ENCODE assay signal across 10 cellular contexts in genomic region chr11:6387811-6388599, GRCh38. TPM values are rescaled to one million over a fixed set of nuclear protein-coding genes. Genes with fewer than 3 reads are reported as not detected.
DNase-seq lines count a peak whose midpoint lies in the region; ATAC-seq and TF ChIP-seq lines count a peak whose summit lies in the region.
"Had no signal": no experiment of that assay in that cellular context is flagged by ENCODE, and none has a peak within 500 bp of the region (broad histone marks: within the 10 kb centered on the region; RNA-seq: fewer than 3 reads in every experiment).

No MANE protein-coding gene starts in this region.

- no peak for TF ChIP-seq POLR2A in body of pancreas (IDR thresholded peaks at IDR 0.05)

- no peak overlapping the region for H3K4me3 Mint-ChIP-seq in GM23338

- 45 to 56% methylated on average over 12 of the region's 12 CpGs for WGBS in body of pancreas, 2 donors
- 43% methylated on average over 12 of the region's 12 CpGs for WGBS in smooth muscle cell (ENCODE audit: low lambda C conversion rate)

- H3K36me3 ChIP-seq in GM23338 (ENCODE audit: insufficient read depth) = no peaks in the 10 kb centered on the region
- H3K36me3 ChIP-seq in body of pancreas (replicated peaks in 1 of 2; ENCODE audit: insufficient read depth in 1 of 2, low read depth in 2 of 2) = no peaks in the 10 kb centered on the region
- H3K36me3 ChIP-seq in smooth muscle cell (ENCODE audit: low read depth) = no peaks in the 10 kb centered on the region
- peaks cover 3% of the 10 kb centered on the region for H3K36me3 ChIP-seq in left ventricle myocardium inferior

- H3K9me2 ChIP-seq in GM23338 (ENCODE audit: insufficient read depth) = no peaks in the 10 kb centered on the region; the same call in 1 of the 2 replicates

- no peaks in the 10 kb centered on the region for H3K36me3 Mint-ChIP-seq in GM23338 (ENCODE audit: low read depth)

- H3K4me1 Mint-ChIP-seq in GM23338 = peaks cover 33% of the 10 kb centered on the region

- peaks cover 17% of the 10 kb centered on the region for H3K27me3 Mint-ChIP-seq in GM23338 (ENCODE audit: insufficient read depth, low read depth, poor library complexity)

- H4K20me1 ChIP-seq in GM23338 (replicated peaks; ENCODE audit: insufficient read depth) = no peaks in the 10 kb centered on the region
- H4K20me1 ChIP-seq in smooth muscle cell (ENCODE audit: low read depth) = no peaks in the 10 kb centered on the region

- H3K4me2 ChIP-seq in GM23338 (0 out of 2 replicates have a peak overlapping the region, but pooled peaks have one; percentile 15), smooth muscle cell (no peak overlapping the region)

- no peak overlapping the region for H3K27ac ChIP-seq in GM23338 (ENCODE audit: low read depth)
- H3K27ac ChIP-seq in body of pancreas = peak overlapping the region; percentile 55 to 97 (median 93)
- H3K27ac ChIP-seq in smooth muscle cell (ENCODE audit: low read depth) = peak overlapping the region; percentile 89
- no peak overlapping the region for H3K27ac ChIP-seq in left ventricle myocardium inferior (replicated peaks)

- ATAC-seq in GM23338 (no peak), body of pancreas (no peak), HG03280 (IDR thresholded peaks at IDR 0.05; ENCODE audit: unreplicated experiment) (no peak)
- ATAC-seq: left cardiac atrium had no signal

- H3F3A ChIP-seq in GM23338 (replicated peaks; ENCODE audit: low read depth) (no peaks in the 10 kb centered on the region), smooth muscle cell (ENCODE audit: low read depth) (no peaks in the 10 kb centered on the region)

- H3K79me2 ChIP-seq in GM23338 (replicated peaks; ENCODE audit: insufficient read depth) = no peaks in the 10 kb centered on the region
- no peaks in the 10 kb centered on the region for H3K79me2 ChIP-seq in smooth muscle cell (ENCODE audit: low read depth)

- H3K4me3 ChIP-seq in GM23338 (no peak overlapping the region), body of pancreas (no peak overlapping the region), smooth muscle cell (no peak overlapping the region), left ventricle myocardium inferior (no peak overlapping the region)

- H3K9me3 ChIP-seq in body of pancreas (no peaks in the 10 kb centered on the region), smooth muscle cell (replicated peaks; ENCODE audit: low read depth) (no peaks in the 10 kb centered on the region), left ventricle myocardium inferior (replicated peaks) (no peaks in the 10 kb centered on the region)

- no peaks in the 10 kb centered on the region for H3K9me3 Mint-ChIP-seq in GM23338

- intact Hi-C loops in body of pancreas (cut with DNase I) (loop anchor here (10.0 kb wide), 1 partner anchor 97 kb away; the partner anchor contains the start of genes ARFIP2 and TIMM10B), left ventricle myocardium inferior (cut with micrococcal nuclease) (no loop called here)

- no peak overlapping the region for H3K9ac ChIP-seq in smooth muscle cell (ENCODE audit: low read depth)

- H2AFZ ChIP-seq in GM23338 = peak overlapping the region; percentile 61
- H2AFZ ChIP-seq in smooth muscle cell (ENCODE audit: low read depth) = peak overlapping the region; percentile 2

- no peak for DNase-seq in GM23338 (ENCODE audit: low spot score)
- DNase-seq in body of pancreas = no peak
- DNase-seq in kidney glomerular epithelial cell (lab: John Stamatoyannopoulos, UW) = peak; percentile 82
- no peak for DNase-seq in smooth muscle cell (lab: John Stamatoyannopoulos, UW; ENCODE audit: unreplicated experiment)
- DNase-seq in GM03348 (ENCODE audit: low spot score) = no peak
- no peak for DNase-seq in inferior parietal cortex (ENCODE audit: extremely low spot score)
- DNase-seq in left ventricle myocardium inferior = no peak
- DNase-seq: left cardiac atrium, NCI-H446 had no signal

- peaks cover 45% of the 10 kb centered on the region for H3K4me1 ChIP-seq in GM23338 (ENCODE audit: insufficient read depth)
- H3K4me1 ChIP-seq in body of pancreas = peaks cover 44% of the 10 kb centered on the region
- H3K4me1 ChIP-seq in smooth muscle cell (ENCODE audit: low read depth) = peaks cover 9% of the 10 kb centered on the region
- peaks cover 28% of the 10 kb centered on the region for H3K4me1 ChIP-seq in left ventricle myocardium inferior

- no peak for TF ChIP-seq CTCF in GM23338 (conservative IDR thresholded peaks at IDR 0.05; ENCODE audit: low read depth in 2 of 2)
- TF ChIP-seq CTCF in body of pancreas (IDR thresholded peaks at IDR 0.05) = no peak
- TF ChIP-seq CTCF in smooth muscle cell (IDR thresholded peaks at IDR 0.05; ENCODE audit: borderline replicate concordance, insufficient read depth, poor library complexity, severe bottlenecking) = no peak
- TF ChIP-seq CTCF in left ventricle myocardium inferior (IDR thresholded peaks at IDR 0.05; ENCODE audit: borderline replicate concordance) = no peak

- peaks cover 6% of the 10 kb centered on the region; the same call in 1 of the 2 replicates for H3K27me3 ChIP-seq in GM23338 (ENCODE audit: insufficient read depth)
- H3K27me3 ChIP-seq in body of pancreas = no peaks in the 10 kb centered on the region
- H3K27me3 ChIP-seq in smooth muscle cell (ENCODE audit: low read depth) = no peaks in the 10 kb centered on the region
- H3K27me3 ChIP-seq in left ventricle myocardium inferior (ENCODE audit: low read depth) = no peaks in the 10 kb centered on the region

- no peak overlapping the region for H3K27ac Mint-ChIP-seq in GM23338

TF ChIP-seq in GM23338, 12 proteins besides CTCF, POLR2A, EP300 and RAD21 (continues in another document):
- TF ChIP-seq POLR2AphosphoS5 (IDR thresholded peaks at IDR 0.05; ENCODE audit: low read depth) (no peak), STAT1 (IDR thresholded peaks at IDR 0.05; ENCODE audit: unreplicated experiment) (no peak), JUNB (IDR thresholded peaks at IDR 0.05; ENCODE audit: unreplicated experiment) (no peak), ZNF331 (CRISPR knock-in tag; IDR thresholded peaks at IDR 0.05; ENCODE audit: low read depth) (no peak), NANOG (IDR thresholded peaks at IDR 0.05; ENCODE audit: borderline replicate concordance) (no peak)

RNA-seq across cellular contexts. Expression of gene SMPD1, which starts 2.3 kb away (rescaled TPM):
- 0.70 and 0.76 TPM in 2 replicates for total RNA-seq in GM23338 (2014; rRNA removed; shearing (Covaris generic))
- polyA plus RNA-seq in GM23338 (2016; fragmentation: Nextera tagmentation; extraction: Ambion mirVana) (0.92 and 0.97 TPM in 2 replicates), smooth muscle cell (50.0 and 56.6 TPM in 2 replicates)
- total RNA-seq in body of pancreas (10 to 100 TPM; 17.1 to 29.7 TPM), smooth muscle cell (40.2 and 57.3 TPM in 2 replicates), left ventricle myocardium inferior (49.7 TPM)

RNA-seq across cellular contexts. Expression of gene APBB1, which starts 30.9 kb away (rescaled TPM):
- total RNA-seq in GM23338 (2014; rRNA removed; shearing (Covaris generic)) = 24.7 and 26.6 TPM in 2 replicates
- polyA plus RNA-seq in GM23338 (2016; fragmentation: Nextera tagmentation; extraction: Ambion mirVana) (10.6 and 12.1 TPM in 2 replicates), smooth muscle cell (59.2 and 64.2 TPM in 2 replicates)
- total RNA-seq in body of pancreas (10 to 100 TPM; 25.4 to 48.5 TPM), smooth muscle cell (31.1 and 36.7 TPM in 2 replicates), left ventricle myocardium inferior (75.5 TPM)

RNA-seq across cellular contexts. Expression of gene HPX, which starts 52.8 kb away (rescaled TPM):
- 0.50 and 0.63 TPM in 2 replicates for total RNA-seq in GM23338 (2014; rRNA removed; shearing (Covaris generic))
- polyA plus RNA-seq in GM23338 (2016; fragmentation: Nextera tagmentation; extraction: Ambion mirVana) (0.47 and 0.71 TPM in 2 replicates), smooth muscle cell (1.1 and 2.6 TPM in 2 replicates)
- total RNA-seq in body of pancreas (1 to 10 TPM in 1 of 2 donors, not detected in 1; 1.3 TPM), smooth muscle cell (0.40 and 3.5 TPM in 2 replicates), left ventricle myocardium inferior (0.44 TPM)

Comparison
In these comparisons a context has a peak if more than half of its experiments do, and no peak if none do; other contexts are left out.
1. H3K27ac ChIP-seq: peak in body of pancreas (4 of 4) and smooth muscle cell (single experiment); none in GM23338 (single experiment) and left ventricle myocardium inferior (single experiment).
2. RNA of gene SMPD1, which starts 2.3 kb away (total RNA-seq): 40.2 to 57.3 TPM in smooth muscle cell, 49.7 TPM in left ventricle myocardium inferior (single experiment) and 17.1 to 29.7 TPM in body of pancreas; 0.70 to 0.76 TPM in GM23338; every median in the first group is over 10 times any median in the second.